Comparison of ENCODE assay signal across 11 cellular contexts in genomic region chr6:125931733-125932450, GRCh38. TPM values are rescaled to one million over a fixed set of nuclear protein-coding genes. Genes with fewer than 3 reads are reported as not detected.
DNase-seq lines count a peak whose midpoint lies in the region; ATAC-seq and TF ChIP-seq lines count a peak whose summit lies in the region.
"Had no signal": no experiment of that assay in that cellular context is flagged by ENCODE, and none has a peak within 500 bp of the region (broad histone marks: within the 10 kb centered on the region; RNA-seq: fewer than 3 reads in every experiment).

No MANE protein-coding gene starts in this region.

- H3K9me2 ChIP-seq in MM.1S (replicated peaks; ENCODE audit: insufficient read depth, low read length), result no peaks in the 10 kb centered on the region

- H4K20me1 ChIP-seq in MM.1S (ENCODE audit: insufficient read depth, low read length), result no peaks in the 10 kb centered on the region

- no peaks in the 10 kb centered on the region for H3K36me3 ChIP-seq in WERI-Rb-1
- no peaks in the 10 kb centered on the region for H3K36me3 ChIP-seq in MM.1S (replicated peaks; ENCODE audit: insufficient read depth, low read length)

- H2AFZ ChIP-seq in MM.1S (ENCODE audit: low read length), result no peak overlapping the region

- no peaks in the 10 kb centered on the region for H3K4me1 Mint-ChIP-seq in effector memory CD8-positive, alpha-beta T cell (ENCODE audit: low read depth in 2 of 2)
- H3K4me1 Mint-ChIP-seq in T-cell, result no peaks in the 10 kb centered on the region

- H3K36me3 Mint-ChIP-seq in effector memory CD8-positive, alpha-beta T cell (ENCODE audit: insufficient read depth), result peaks cover 33% of the 10 kb centered on the region
- H3K36me3 Mint-ChIP-seq in T-cell, result peaks cover 37% of the 10 kb centered on the region

- DNase-seq in GM20000 (ENCODE audit: low spot score), result peak; percentile 32
- no peak for DNase-seq in effector memory CD8-positive, alpha-beta T cell
- DNase-seq in WERI-Rb-1, result no peak
- no peak for DNase-seq in T-cell
- DNase-seq in MM.1S, result no peak
- no peak for DNase-seq in NCI-H1694 (lab: John Stamatoyannopoulos, UW)
- DNase-seq: activated CD4-positive, alpha-beta T cell treated with anti-CD3 and anti-CD28 coated beads, Interleukin-2, amount 50 U/mL, for 1 hour; left ventricle myocardium superior; NCI-H2227 treated with DMSO at 0.1 percent for 48 hours had no signal

- CTCF ChIA-PET in T-cell (lab: Charles Lee), result interaction anchor here (0.6 to 1.6 kb wide), 3 partner anchors 24 to 119 kb away, joined by 3 to 6 read pairs (median 4); partner anchors contain the start of gene HINT3 (in 1 of the 2)

- no peaks in the 10 kb centered on the region for H3F3A ChIP-seq in MM.1S (ENCODE audit: insufficient read depth, low read length)

- no peaks in the 10 kb centered on the region for H3K9me3 Mint-ChIP-seq in effector memory CD8-positive, alpha-beta T cell
- peaks cover 0 to 3% (median 0%) of the 10 kb centered on the region in 3 donors for H3K9me3 Mint-ChIP-seq in T-cell

- no peak for TF ChIP-seq CTCF in GM20000 (IDR thresholded peaks at IDR 0.05; ENCODE audit: extremely low read depth, missing control alignments)
- TF ChIP-seq CTCF in WERI-Rb-1 (IDR thresholded peaks at IDR 0.05; ENCODE audit: low read depth, low read length), result no peak
- no peak for TF ChIP-seq CTCF in MM.1S (IDR thresholded peaks at IDR 0.05; ENCODE audit: low read length)

- POLR2A ChIA-PET in T-cell (lab: Charles Lee), result interaction anchor here in 1 of 2 donors (0.7 kb wide), 1 partner anchor 16 kb away, joined by 4 read pairs; no protein-coding TSS in a partner anchor

- no peak overlapping the region for H3K27ac ChIP-seq in WERI-Rb-1
- H3K27ac ChIP-seq in MM.1S (ENCODE audit: low read length), result no peak overlapping the region

- ATAC-seq in GM18505 (IDR thresholded peaks at IDR 0.05; ENCODE audit: unreplicated experiment) (peak; percentile 66), HG03354 (IDR thresholded peaks at IDR 0.05; ENCODE audit: poor library complexity, severe bottlenecking, unreplicated experiment) (peak; percentile 80), T-cell (replicated peaks in 1 of 4) (no peak)
- ATAC-seq in effector memory CD8-positive, alpha-beta T cell (replicated peaks), result peak; percentile 53
- ATAC-seq: left ventricle myocardium superior had no signal

- no peaks in the 10 kb centered on the region for H3K4me1 ChIP-seq in MM.1S (ENCODE audit: low read length)

- TF ChIP-seq POLR2A in GM18505 (IDR thresholded peaks at IDR 0.05; ENCODE audit: borderline replicate concordance, extremely low read depth, insufficient read depth, insufficient read length), result no peak

- H3K27ac Mint-ChIP-seq in effector memory CD8-positive, alpha-beta T cell, result peak overlapping the region; percentile 9 to 25
- no peak overlapping the region for H3K27ac Mint-ChIP-seq in T-cell

- no peak overlapping the region for H3K4me3 ChIP-seq in WERI-Rb-1 (ENCODE audit: low read depth, low read length)
- H3K4me3 ChIP-seq in MM.1S (ENCODE audit: low read length), result no peak overlapping the region

- no peak overlapping the region for H3K9ac ChIP-seq in MM.1S (ENCODE audit: low read length)

- no peaks in the 10 kb centered on the region for H3K79me2 ChIP-seq in MM.1S (ENCODE audit: low read length)

- H3K27me3 Mint-ChIP-seq in effector memory CD8-positive, alpha-beta T cell, result no peaks in the 10 kb centered on the region
- H3K27me3 Mint-ChIP-seq in T-cell, result no peaks in the 10 kb centered on the region

- no peaks in the 10 kb centered on the region for H3K9me3 ChIP-seq in WERI-Rb-1 (ENCODE audit: severe bottlenecking)
- no peaks in the 10 kb centered on the region for H3K9me3 ChIP-seq in MM.1S (replicated peaks; ENCODE audit: insufficient read depth, low read length)

- H3K4me2 ChIP-seq in MM.1S (ENCODE audit: low read depth, low read length), result no peak overlapping the region

- H3K4me3 Mint-ChIP-seq in effector memory CD8-positive, alpha-beta T cell, result no peak overlapping the region
- H3K4me3 Mint-ChIP-seq in T-cell, result no peak overlapping the region

- H3K27me3 ChIP-seq in WERI-Rb-1 (ENCODE audit: insufficient read depth, low read depth, severe bottlenecking), result no peaks in the 10 kb centered on the region
- no peaks in the 10 kb centered on the region for H3K27me3 ChIP-seq in MM.1S (replicated peaks; ENCODE audit: insufficient read depth, low read length)

RNA-seq across cellular contexts. Expression of gene HINT3, which starts 24.7 kb away (rescaled TPM):
- total RNA-seq in T-cell, result 10 to 100 TPM in 3 of 5 donors, 1 to 10 TPM in 2; 8.5 to 11.7 (median 10.5) TPM

RNA-seq across cellular contexts. Expression of gene TRMT11, which starts 54.4 kb away (rescaled TPM):
- 10 to 100 TPM; 14.2 to 30.3 (median 21.6) TPM for total RNA-seq in T-cell

Comparison
In these comparisons a context has a peak if more than half of its experiments do, and no peak if none do; other contexts are left out.
1. ATAC-seq: peak in GM18505 (single experiment), HG03354 (single experiment) and effector memory CD8-positive, alpha-beta T cell (single experiment); none in T-cell (0 of 4).
2. H3K27ac Mint-ChIP-seq: peak in effector memory CD8-positive, alpha-beta T cell (2 of 2); none in T-cell (0 of 2).